9 cellular contexts compared by ENCODE assay signal in the genomic region with DNA sequence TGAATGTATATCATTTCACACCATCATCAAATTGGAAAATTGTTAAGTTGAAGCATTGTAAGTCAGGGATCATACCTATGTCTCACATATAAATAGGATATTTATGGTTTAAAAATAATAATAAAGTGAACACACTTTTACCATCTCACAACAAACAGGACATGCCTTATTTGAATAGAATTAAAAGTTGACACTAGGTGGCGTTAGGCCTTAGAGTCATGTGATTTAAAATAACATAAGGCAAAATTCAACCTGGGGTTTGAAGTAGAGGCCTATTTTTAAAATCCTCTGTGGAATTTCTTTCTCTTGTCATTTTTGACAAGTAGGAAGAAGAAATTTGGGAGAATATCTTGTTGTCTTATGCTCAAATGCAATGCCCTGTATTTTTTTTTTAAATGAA.
A peak's percentile ranks its signal among the peaks of the same experiment; 100 is the strongest.
DNase-seq lines count a peak whose midpoint lies in the region; ATAC-seq and TF ChIP-seq lines count a peak whose summit lies in the region.
"Had no signal": no experiment of that assay in that cellular context is flagged by ENCODE, and none has a peak within 500 bp of the region (broad histone marks: within the 10 kb centered on the region; RNA-seq: fewer than 3 reads in every experiment).

No MANE protein-coding gene starts in this region.

- DNase-seq in GM12865 (ENCODE audit: low read depth) (peak; percentile 36), WTC11 (ENCODE audit: low spot score) (no peak), mesendoderm (peak; percentile 50), upper lobe of left lung (no peak)
- DNase-seq: activated gamma-delta T cell had no signal

- no peak overlapping the region for H4K8ac ChIP-seq in mesendoderm (ENCODE audit: low read depth, low read length)

- H3K9me3 ChIP-seq in upper lobe of left lung: no peaks in the 10 kb centered on the region

- no peak overlapping the region for H4K5ac ChIP-seq in mesendoderm (ENCODE audit: low read length)

- H3K27me3 ChIP-seq in mesendoderm (ENCODE audit: insufficient read depth, low read length, poor library complexity): no peaks in the 10 kb centered on the region
- no peaks in the 10 kb centered on the region for H3K27me3 ChIP-seq in upper lobe of left lung

- no peak overlapping the region for H2BK5ac ChIP-seq in mesendoderm (ENCODE audit: low read length)

- no peaks in the 10 kb centered on the region for H3K36me3 ChIP-seq in mesendoderm (ENCODE audit: control insufficient read depth, insufficient read depth, low read length)
- no peaks in the 10 kb centered on the region for H3K36me3 ChIP-seq in upper lobe of left lung

- no peak for TF ChIP-seq EP300 in upper lobe of left lung (IDR thresholded peaks at IDR 0.05)

- H3K56ac ChIP-seq in mesendoderm (ENCODE audit: low read length): no peak overlapping the region

- CTCF ChIA-PET in WTC11 (lab: Charles Lee): no interaction called here

- no peak overlapping the region for H3K4me2 ChIP-seq in mesendoderm (ENCODE audit: low read length)

- no peaks in the 10 kb centered on the region for H3K79me2 ChIP-seq in mesendoderm (ENCODE audit: control insufficient read depth, insufficient read depth, low read length)

- H3K27ac Mint-ChIP-seq in WTC11: no peak overlapping the region

- no CpG with 5 or more reads among the region's 1 CpG for WGBS in mesendoderm (ENCODE audit: extremely low coverage, insufficient coverage, low lambda C conversion rate)
- WGBS in upper lobe of left lung, 2 donors: 17 to 24% methylated on average over 1 of the region's 1 CpG

- no peak overlapping the region for H2BK120ac ChIP-seq in mesendoderm (ENCODE audit: low read depth, low read length)

- peaks cover 34% of the 10 kb centered on the region for H3K9me3 Mint-ChIP-seq in WTC11

- H3K36me3 Mint-ChIP-seq in WTC11: peaks cover 8% of the 10 kb centered on the region

- no peak overlapping the region for H3K4me3 Mint-ChIP-seq in WTC11

- H3K27ac ChIP-seq in mesendoderm (ENCODE audit: low read depth, low read length) (no peak overlapping the region), upper lobe of left lung (no peak overlapping the region)

- peak; percentile 59 for ATAC-seq in HG03565 (IDR thresholded peaks at IDR 0.05; ENCODE audit: unreplicated experiment)
- 0 out of 2 replicates have a peak, but pooled peaks have one; percentile 20 for ATAC-seq in WTC11
- no peak for ATAC-seq in GM18868 (IDR thresholded peaks at IDR 0.05; ENCODE audit: unreplicated experiment)
- ATAC-seq in HG02884 (IDR thresholded peaks at IDR 0.05; ENCODE audit: unreplicated experiment): no peak
- no peak for ATAC-seq in upper lobe of left lung (ENCODE audit: low FRiP score in 2 of 2)

- H2BK15ac ChIP-seq in mesendoderm (replicated peaks; ENCODE audit: low read depth): no peak overlapping the region

- H3K27me3 Mint-ChIP-seq in WTC11 (ENCODE audit: low read depth): no peaks in the 10 kb centered on the region

- POLR2A ChIA-PET in WTC11 (lab: Charles Lee): no interaction called here

- H3K4ac ChIP-seq in mesendoderm (ENCODE audit: low read depth, low read length): no peak overlapping the region

- H2AK5ac ChIP-seq in mesendoderm (ENCODE audit: low read length): no peak overlapping the region

- H3K9ac ChIP-seq in mesendoderm (ENCODE audit: low read length): no peak overlapping the region

- H3K18ac ChIP-seq in mesendoderm (ENCODE audit: low read length): no peak overlapping the region

- TF ChIP-seq POLR2A in upper lobe of left lung (IDR thresholded peaks at IDR 0.05): no peak

- no peak overlapping the region for H3K23ac ChIP-seq in mesendoderm (ENCODE audit: low read length)

- H3K4me3 ChIP-seq in GM12865 (ENCODE audit: low read depth, low read length) (no peak overlapping the region), mesendoderm (ENCODE audit: low read length) (no peak overlapping the region), upper lobe of left lung (no peak overlapping the region)
- H3K4me3 ChIP-seq: lung had no signal

- H3K4me1 ChIP-seq in mesendoderm (ENCODE audit: control insufficient read depth, low read depth, low read length): no peaks in the 10 kb centered on the region
- no peaks in the 10 kb centered on the region for H3K4me1 ChIP-seq in upper lobe of left lung

- H3K79me1 ChIP-seq in mesendoderm (ENCODE audit: low read length): no peaks in the 10 kb centered on the region

- peak; percentile 29 for TF ChIP-seq CTCF in GM12865 (IDR thresholded peaks at IDR 0.05; ENCODE audit: insufficient read depth, low read depth, low read length, missing control alignments)
- no peak for TF ChIP-seq CTCF in WTC11 (IDR thresholded peaks at IDR 0.05)
- peak in 1 of 6 experiments; percentile 21 for TF ChIP-seq CTCF in upper lobe of left lung (IDR thresholded peaks at IDR 0.05)

- H3K4me1 Mint-ChIP-seq in WTC11: no peaks in the 10 kb centered on the region

TF ChIP-seq in WTC11, 78 proteins besides CTCF, POLR2A, EP300 and RAD21:
- TF ChIP-seq, protein P1, sequence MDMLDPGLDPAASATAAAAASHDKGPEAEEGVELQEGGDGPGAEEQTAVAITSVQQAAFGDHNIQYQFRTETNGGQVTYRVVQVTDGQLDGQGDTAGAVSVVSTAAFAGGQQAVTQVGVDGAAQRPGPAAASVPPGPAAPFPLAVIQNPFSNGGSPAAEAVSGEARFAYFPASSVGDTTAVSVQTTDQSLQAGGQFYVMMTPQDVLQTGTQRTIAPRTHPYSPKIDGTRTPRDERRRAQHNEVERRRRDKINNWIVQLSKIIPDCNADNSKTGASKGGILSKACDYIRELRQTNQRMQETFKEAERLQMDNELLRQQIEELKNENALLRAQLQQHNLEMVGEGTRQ (CRISPR knock-in tag; IDR thresholded peaks at IDR 0.05): peak; percentile 64
- TF ChIP-seq ZBTB21 (CRISPR knock-in tag; IDR thresholded peaks at IDR 0.05; ENCODE audit: borderline replicate concordance): no peak
- no peak for TF ChIP-seq FOXK1 (CRISPR knock-in tag; IDR thresholded peaks at IDR 0.05)
- no peak for TF ChIP-seq CREM (CRISPR knock-in tag; IDR thresholded peaks at IDR 0.05)
- TF ChIP-seq, protein P2, sequence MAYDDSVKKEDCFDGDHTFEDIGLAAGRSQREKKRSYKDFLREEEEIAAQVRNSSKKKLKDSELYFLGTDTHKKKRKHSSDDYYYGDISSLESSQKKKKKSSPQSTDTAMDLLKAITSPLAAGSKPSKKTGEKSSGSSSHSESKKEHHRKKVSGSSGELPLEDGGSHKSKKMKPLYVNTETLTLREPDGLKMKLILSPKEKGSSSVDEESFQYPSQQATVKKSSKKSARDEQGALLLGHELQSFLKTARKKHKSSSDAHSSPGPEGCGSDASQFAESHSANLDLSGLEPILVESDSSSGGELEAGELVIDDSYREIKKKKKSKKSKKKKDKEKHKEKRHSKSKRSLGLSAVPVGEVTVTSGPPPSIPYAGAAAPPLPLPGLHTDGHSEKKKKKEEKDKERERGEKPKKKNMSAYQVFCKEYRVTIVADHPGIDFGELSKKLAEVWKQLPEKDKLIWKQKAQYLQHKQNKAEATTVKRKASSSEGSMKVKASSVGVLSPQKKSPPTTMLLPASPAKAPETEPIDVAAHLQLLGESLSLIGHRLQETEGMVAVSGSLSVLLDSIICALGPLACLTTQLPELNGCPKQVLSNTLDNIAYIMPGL (CRISPR knock-in tag; IDR thresholded peaks at IDR 0.05): no peak
- TF ChIP-seq, protein P3, sequence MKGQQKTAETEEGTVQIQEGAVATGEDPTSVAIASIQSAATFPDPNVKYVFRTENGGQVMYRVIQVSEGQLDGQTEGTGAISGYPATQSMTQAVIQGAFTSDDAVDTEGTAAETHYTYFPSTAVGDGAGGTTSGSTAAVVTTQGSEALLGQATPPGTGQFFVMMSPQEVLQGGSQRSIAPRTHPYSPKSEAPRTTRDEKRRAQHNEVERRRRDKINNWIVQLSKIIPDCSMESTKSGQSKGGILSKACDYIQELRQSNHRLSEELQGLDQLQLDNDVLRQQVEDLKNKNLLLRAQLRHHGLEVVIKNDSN (CRISPR knock-in tag; IDR thresholded peaks at IDR 0.05): peak; percentile 35; the same call in 1 of the 2 replicates
TF ChIP-seq in WTC11: peak in this region for 2.

Comparison
In these comparisons a context has a peak if more than half of its experiments do, and no peak if none do; other contexts are left out.
1. DNase-seq: peak in GM12865 (single experiment) and mesendoderm (single experiment); none in WTC11 (single experiment) and upper lobe of left lung (0 of 2).
2. ATAC-seq: peak in HG03565 (single experiment) and WTC11 (single experiment); none in GM18868 (single experiment), HG02884 (single experiment) and upper lobe of left lung (0 of 2).